7 cellular contexts compared by ENCODE assay signal in genomic region chr2:225008935-225009334, GRCh38. TPM values are rescaled to one million over a fixed set of nuclear protein-coding genes. Genes with fewer than 3 reads are reported as not detected.
DNase-seq lines count a peak whose midpoint lies in the region; ATAC-seq, FAIRE-seq and TF ChIP-seq lines count a peak whose summit lies in the region.

No MANE protein-coding gene starts in this region.

- no peaks in the 10 kb centered on the region for H3K9me3 ChIP-seq in HEK293 (ENCODE audit: control insufficient read depth, insufficient read depth, low read depth, low read length)
- H3K9me3 ChIP-seq in WERI-Rb-1 (ENCODE audit: severe bottlenecking), result no peaks in the 10 kb centered on the region
- no peaks in the 10 kb centered on the region for H3K9me3 ChIP-seq in sigmoid colon

- H3K4me1 ChIP-seq in HEK293 (ENCODE audit: control insufficient read depth, insufficient read depth, low read length) (no peaks in the 10 kb centered on the region), sigmoid colon (no peaks in the 10 kb centered on the region)

- H3K4me3 ChIP-seq in HEK293 (ENCODE audit: low read depth, low read length) (no peak overlapping the region), WERI-Rb-1 (ENCODE audit: low read depth, low read length) (no peak overlapping the region), sigmoid colon (no peak overlapping the region)

- no peak for TF ChIP-seq EP300 in sigmoid colon (IDR thresholded peaks at IDR 0.05)

- WGBS in sigmoid colon, 2 donors, result 75 to 78% methylated on average over 5 of the region's 5 CpGs

- H3K36me3 ChIP-seq in HEK293 (ENCODE audit: control insufficient read depth in 2 of 2, insufficient read depth in 1 of 2, low read length in 2 of 2) (no peaks in the 10 kb centered on the region), WERI-Rb-1 (no peaks in the 10 kb centered on the region), sigmoid colon (no peaks in the 10 kb centered on the region)

- FAIRE-seq in H54 (lab: Jason Lieb, UNC), result no peak

- TF ChIP-seq POLR2A in sigmoid colon (IDR thresholded peaks at IDR 0.05) (no peak), H54 (IDR thresholded peaks at IDR 0.05; ENCODE audit: low read depth, low read length) (no peak)

- POLR2A ChIA-PET in HEK293 (lab: Yijun Ruan, JAX), result no interaction called here

- H3K27ac ChIP-seq in HEK293 (ENCODE audit: extremely low read depth, low read depth, low read length) (no peak overlapping the region), WERI-Rb-1 (no peak overlapping the region), sigmoid colon (no peak overlapping the region)

- intact Hi-C loops in sigmoid colon (cut with DNase I), result no loop called here

- ATAC-seq in HG02610 (IDR thresholded peaks at IDR 0.05; ENCODE audit: unreplicated experiment), result no peak

- DNase-seq in Daoy (ENCODE audit: low read depth), result peak; percentile 23
- DNase-seq in WERI-Rb-1, result peak; percentile 29
- peak; percentile 44 to 50 for DNase-seq in lung microvascular endothelial cell (ENCODE audit: low read depth in 2 of 2)
- no peak for DNase-seq in sigmoid colon
- DNase-seq in H54 (ENCODE audit: insufficient read length, low spot score), result no peak

- no peaks in the 10 kb centered on the region for H3K27me3 ChIP-seq in WERI-Rb-1 (ENCODE audit: insufficient read depth, low read depth, severe bottlenecking)
- H3K27me3 ChIP-seq in sigmoid colon, result no peaks in the 10 kb centered on the region

- TF ChIP-seq CTCF in HEK293 (tag by site-specific recombination; IDR thresholded peaks at IDR 0.05) (no peak), WERI-Rb-1 (IDR thresholded peaks at IDR 0.05; ENCODE audit: low read depth, low read length) (peak; percentile 52), sigmoid colon (IDR thresholded peaks at IDR 0.05) (no peak)

- CTCF ChIA-PET in HEK293 (lab: Yijun Ruan, JAX), result interaction anchor here (0.5 to 1.2 kb wide), 8 partner anchors 11 to 680 kb away, joined by 3 to 7 read pairs (median 3); no protein-coding TSS in a partner anchor

TF ChIP-seq in HEK293, 187 proteins besides CTCF, POLR2A, EP300 and RAD21:
- peak; percentile 45 for TF ChIP-seq ZNF654 (tag by site-specific recombination; IDR thresholded peaks at IDR 0.05; ENCODE audit: low read depth)
- TF ChIP-seq ZSCAN30 (tag by site-specific recombination; IDR thresholded peaks at IDR 0.05), result peak; percentile 30; the same call in 1 of the 2 replicates
- TF ChIP-seq ZBTB20 (tag by site-specific recombination; IDR thresholded peaks at IDR 0.05), result no peak
- TF ChIP-seq REPIN1 (tag by site-specific recombination; IDR thresholded peaks at IDR 0.05; ENCODE audit: low read depth), result no peak
- TF ChIP-seq HOXA7 (CRISPR knock-in tag; IDR thresholded peaks at IDR 0.05; ENCODE audit: borderline replicate concordance), result no peak

RNA-seq across cellular contexts. Expression of gene DOCK10, which starts 33.3 kb away (rescaled TPM):
- total RNA-seq in Daoy (2014; rRNA removed; shearing (Covaris generic)), result 29.9 and 37.2 TPM in 2 replicates
- 2.0 and 8.5 TPM in 2 replicates for total RNA-seq in lung microvascular endothelial cell
- 1 to 10 TPM; 4.2 to 8.0 (median 6.3) TPM for total RNA-seq in sigmoid colon
- polyA plus RNA-seq in sigmoid colon, result 10 to 100 TPM in 1 of 3 donors, 1 to 10 TPM in 2; 3.0 to 11.4 (median 4.2) TPM

Comparison
In these comparisons a context has a peak if more than half of its experiments do, and no peak if none do; other contexts are left out.
1. DNase-seq: peak in Daoy (single experiment), WERI-Rb-1 (single experiment) and lung microvascular endothelial cell (2 of 2); none in sigmoid colon (single experiment) and H54 (single experiment).